8 cellular contexts compared by ENCODE assay signal in the genomic region with DNA sequence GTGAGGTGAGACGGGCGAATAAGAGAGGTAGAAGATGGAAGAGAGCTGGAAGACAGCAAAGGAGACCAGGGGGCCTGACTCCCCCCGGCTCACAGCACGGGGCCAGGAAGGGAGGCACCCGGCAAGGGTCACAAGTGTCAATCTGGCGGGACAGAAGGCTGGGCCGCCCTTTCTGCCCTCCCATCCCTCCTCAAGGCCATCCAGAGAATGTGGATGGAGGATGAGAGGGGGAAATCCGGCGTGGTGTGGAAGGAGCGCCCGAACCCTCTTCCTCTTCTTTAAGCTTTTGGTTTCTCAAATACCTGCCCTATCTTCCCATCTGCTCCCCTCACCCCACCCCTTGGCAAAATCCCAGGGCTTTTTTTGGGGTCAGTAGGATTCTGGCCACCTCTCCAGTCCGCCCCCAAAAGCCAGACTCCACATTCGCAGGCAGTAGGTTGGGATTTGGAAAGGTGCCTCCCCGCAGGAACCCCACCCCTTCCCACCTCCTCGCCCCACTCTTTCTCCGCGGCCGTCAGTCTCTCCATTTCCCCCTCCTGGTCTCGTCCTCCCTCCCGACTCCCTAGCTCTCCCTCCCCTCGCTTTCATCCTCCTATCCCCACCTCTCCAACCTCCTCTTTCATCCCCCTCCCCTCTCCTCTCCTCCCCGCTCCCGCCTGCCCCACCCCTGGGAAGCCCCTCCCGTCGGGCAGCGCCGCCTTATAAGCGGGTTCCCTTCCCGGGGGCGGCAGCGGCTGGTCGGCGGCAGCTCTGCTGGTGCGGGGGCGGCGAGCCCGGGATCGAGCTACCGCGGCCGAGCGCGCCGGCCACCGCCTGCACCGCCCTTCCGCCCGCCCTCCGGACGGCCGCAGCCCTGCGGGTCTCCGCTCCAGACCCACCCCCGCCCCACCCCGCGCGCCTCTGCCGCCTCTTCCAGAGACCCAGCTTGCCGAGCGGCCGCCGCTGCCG. TPM values are rescaled to one million over a fixed set of nuclear protein-coding genes. Genes with fewer than 3 reads are reported as not detected.
A peak's percentile ranks its signal among the peaks of the same experiment; 100 is the strongest.
DNase-seq lines count a peak whose midpoint lies in the region; ATAC-seq and TF ChIP-seq lines count a peak whose summit lies in the region.

A gene with protein sequence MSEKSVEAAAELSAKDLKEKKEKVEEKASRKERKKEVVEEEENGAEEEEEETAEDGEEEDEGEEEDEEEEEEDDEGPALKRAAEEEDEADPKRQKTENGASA (plus strand): TSS at position 730 of the 948 bp plus-strand sequence. CDS start 343 bp downstream, outside the sequence.

- ATAC-seq in HG02938 (IDR thresholded peaks at IDR 0.05; ENCODE audit: unreplicated experiment) (peak; percentile 6), foreskin keratinocyte (peak; percentile 49)

- peaks cover 16% of the 10 kb centered on the region for H3K4me1 ChIP-seq in foreskin keratinocyte

- H3K4me3 Mint-ChIP-seq in activated T-helper 2 cell treated with anti-CD3 and anti-CD28 coated beads, Interferon-gamma antibody, Interleukin-2, Interleukin-4, amounts not matched to agents 10 μg/mL and 5 μg/mL and 100 μg/mL, durations not matched to agents 14 hours and 24 hours and 36 hours (ENCODE audit: low read depth) = peak within 1 kb of the TSS; percentile 86
- H3K4me3 Mint-ChIP-seq in neural crest cell = peak within 1 kb of the TSS; percentile 98

- peak within 1 kb of the TSS; percentile 49 for H3K27ac ChIP-seq in foreskin keratinocyte

- peak; percentile 67 for DNase-seq in stimulated activated CD4-positive, alpha-beta T cell treated with anti-CD3 and anti-CD28 coated beads, Interleukin-15, amount 100 ng/mL, for 24 hours
- no peak for DNase-seq in stimulated activated CD4-positive, alpha-beta T cell treated with anti-CD3 and anti-CD28 coated beads, Interleukin-2, amount 100 ng/mL, for 48 hours
- DNase-seq in NCI-H2196 treated with DMSO at 0.1 percent for 48 hours (lab: John Stamatoyannopoulos, UW; ENCODE audit: unreplicated experiment) (peak; percentile 75), foreskin keratinocyte (peak; percentile 79 to 90), neural crest cell (ENCODE audit: low read depth, low spot score) (peak; percentile 81), GF-D8 (lab: John Stamatoyannopoulos, UW) (no peak)
- peak; percentile 28 for DNase-seq in activated T-helper 2 cell treated with anti-CD3 and anti-CD28 coated beads, Interferon-gamma antibody, Interleukin-2, Interleukin-4, amounts not matched to agents 10 μg/mL and 5 μg/mL and 100 μg/mL, durations not matched to agents 14 hours and 24 hours and 36 hours (ENCODE audit: low spot score)

- no peaks in the 10 kb centered on the region for H3K27me3 ChIP-seq in foreskin keratinocyte

- no peak for TF ChIP-seq CTCF in foreskin keratinocyte (conservative IDR thresholded peaks at IDR 0.05)
- no peak for TF ChIP-seq CTCF in neural crest cell (conservative IDR thresholded peaks at IDR 0.05)

- H3K27me3 Mint-ChIP-seq in activated T-helper 2 cell treated with anti-CD3 and anti-CD28 coated beads, Interferon-gamma antibody, Interleukin-2, Interleukin-4, amounts not matched to agents 10 μg/mL and 5 μg/mL and 100 μg/mL, durations not matched to agents 14 hours and 24 hours and 36 hours (ENCODE audit: low read depth) = peaks cover 11% of the 10 kb centered on the region
- peaks cover 6% of the 10 kb centered on the region for H3K27me3 Mint-ChIP-seq in neural crest cell (ENCODE audit: low read depth)

- H3K9me3 Mint-ChIP-seq in activated T-helper 2 cell treated with anti-CD3 and anti-CD28 coated beads, Interferon-gamma antibody, Interleukin-2, Interleukin-4, amounts not matched to agents 10 μg/mL and 5 μg/mL and 100 μg/mL, durations not matched to agents 14 hours and 24 hours and 36 hours = no peaks in the 10 kb centered on the region
- peaks cover 5% of the 10 kb centered on the region for H3K9me3 Mint-ChIP-seq in neural crest cell

- H3K36me3 Mint-ChIP-seq in activated T-helper 2 cell treated with anti-CD3 and anti-CD28 coated beads, Interferon-gamma antibody, Interleukin-2, Interleukin-4, amounts not matched to agents 10 μg/mL and 5 μg/mL and 100 μg/mL, durations not matched to agents 14 hours and 24 hours and 36 hours (ENCODE audit: low read depth) = peaks cover 31% of the 10 kb centered on the region
- H3K36me3 Mint-ChIP-seq in neural crest cell (ENCODE audit: low read depth) = peaks cover 7% of the 10 kb centered on the region

- H3K27ac Mint-ChIP-seq in activated T-helper 2 cell treated with anti-CD3 and anti-CD28 coated beads, Interferon-gamma antibody, Interleukin-2, Interleukin-4, amounts not matched to agents 10 μg/mL and 5 μg/mL and 100 μg/mL, durations not matched to agents 14 hours and 24 hours and 36 hours = peak within 1 kb of the TSS; percentile 78
- peak within 1 kb of the TSS; percentile 98 for H3K27ac Mint-ChIP-seq in neural crest cell (ENCODE audit: unreplicated experiment)

- peaks cover 41% of the 10 kb centered on the region for H3K4me1 Mint-ChIP-seq in activated T-helper 2 cell treated with anti-CD3 and anti-CD28 coated beads, Interferon-gamma antibody, Interleukin-2, Interleukin-4, amounts not matched to agents 10 μg/mL and 5 μg/mL and 100 μg/mL, durations not matched to agents 14 hours and 24 hours and 36 hours (ENCODE audit: low read depth)
- peaks cover 68% of the 10 kb centered on the region for H3K4me1 Mint-ChIP-seq in neural crest cell

- intact Hi-C loops in activated T-helper 2 cell treated with anti-CD3 and anti-CD28 coated beads, Interferon-gamma antibody, Interleukin-2, Interleukin-4, amounts not matched to agents 10 μg/mL and 5 μg/mL and 100 μg/mL, durations not matched to agents 14 hours and 24 hours and 36 hours (cut with micrococcal nuclease) = loop anchor here (2.0 to 5.0 kb wide), 2 partner anchors 13 to 61 kb away; a partner anchor contains a TSS

RNA-seq across cellular contexts. Expression of the gene that starts here (rescaled TPM):
- 235 and 262 TPM in 2 replicates for total RNA-seq in activated T-helper 2 cell treated with anti-CD3 and anti-CD28 coated beads, Interferon-gamma antibody, Interleukin-2, Interleukin-4, amounts not matched to agents 10 μg/mL and 5 μg/mL and 100 μg/mL, durations not matched to agents 14 hours and 24 hours and 36 hours
- 119 and 129 TPM in 2 replicates for total RNA-seq in foreskin keratinocyte
- polyA plus RNA-seq in foreskin keratinocyte = 390 and 426 TPM in 2 replicates
- 629 and 669 TPM in 2 replicates for total RNA-seq in neural crest cell

Comparison
In these comparisons a context has a peak if more than half of its experiments do, and no peak if none do; other contexts are left out.
1. DNase-seq: peak in stimulated activated CD4-positive, alpha-beta T cell treated with anti-CD3 and anti-CD28 coated beads, Interleukin-15, amount 100 ng/mL, for 24 hours (single experiment), NCI-H2196 treated with DMSO at 0.1 percent for 48 hours (single experiment), activated T-helper 2 cell treated with anti-CD3 and anti-CD28 coated beads, Interferon-gamma antibody, Interleukin-2, Interleukin-4, amounts not matched to agents 10 μg/mL and 5 μg/mL and 100 μg/mL, durations not matched to agents 14 hours and 24 hours and 36 hours (single experiment), foreskin keratinocyte (2 of 2) and neural crest cell (single experiment); none in stimulated activated CD4-positive, alpha-beta T cell treated with anti-CD3 and anti-CD28 coated beads, Interleukin-2, amount 100 ng/mL, for 48 hours (0 of 2) and GF-D8 (single experiment).